ENCODE assay signal across 11 cellular contexts in genomic region chr7:139842414-139843210, GRCh38. TPM values are rescaled to one million over a fixed set of nuclear protein-coding genes. Genes with fewer than 3 reads are reported as not detected.
DNase-seq lines count a peak whose midpoint lies in the region; ATAC-seq, FAIRE-seq and TF ChIP-seq lines count a peak whose summit lies in the region.
"Had no signal": no experiment of that assay in that cellular context is flagged by ENCODE, and none has a peak within 500 bp of the region (broad histone marks: within the 10 kb centered on the region; RNA-seq: fewer than 3 reads in every experiment).

No MANE protein-coding gene starts in this region.

- H2BK5ac ChIP-seq in H1 (ENCODE audit: low read depth, low read length) = no peak overlapping the region

- TF ChIP-seq EP300 in H1 (IDR thresholded peaks at IDR 0.05; ENCODE audit: borderline replicate concordance in 1 of 2, low read depth in 2 of 2, low read length in 2 of 2) = no peak

- no peaks in the 10 kb centered on the region for H3K79me1 ChIP-seq in H1 (ENCODE audit: low read depth, low read length)

- H2AK5ac ChIP-seq in H1 (ENCODE audit: low read depth, low read length) = no peak overlapping the region

- H3K4me3 ChIP-seq in H1 (ENCODE audit: extremely low read depth in 1 of 4, insufficient read depth in 2 of 4, low read depth in 3 of 4, low read length in 4 of 4) = no peak overlapping the region
- peak overlapping the region in 3 of 5 donors; percentile 29 to 35 (median 33) for H3K4me3 ChIP-seq in subcutaneous abdominal adipose tissue (ENCODE audit: low read depth in 1 of 5, low read length in 5 of 5)
- H3K4me3 ChIP-seq in MG63 = no peak overlapping the region
- H3K4me3 ChIP-seq: SK-N-MC had no signal

- H3K4me1 ChIP-seq in H1 (replicated peaks in 1 of 4; ENCODE audit: control insufficient read depth in 3 of 4, insufficient read depth in 4 of 4, low read length in 3 of 4) (no peaks in the 10 kb centered on the region), subcutaneous abdominal adipose tissue (ENCODE audit: control insufficient read depth in 5 of 5, insufficient read depth in 5 of 5, low read length in 5 of 5) (peaks cover 0 to 7% (median 0%) of the 10 kb centered on the region in 5 donors)

- WGBS in H1 (ENCODE audit: extremely low coverage in 1 of 2, insufficient coverage in 1 of 2, insufficient read length in 1 of 2, insufficient replicate concordance in 2 of 2, low coverage in 1 of 2, low lambda C conversion rate in 2 of 2, missing lambda C conversion rate in 1 of 2), 2 experiments = 84% methylated on average over 15 of the region's 15 CpGs; no CpG with 5 or more reads in 1 of the 2 experiments

- H4K8ac ChIP-seq in H1 (ENCODE audit: extremely low read depth, insufficient read depth, low read length) = no peak overlapping the region

- TF ChIP-seq RAD21 in H1 (IDR thresholded peaks at IDR 0.05 in 1 of 2, conservative IDR thresholded peaks at IDR 0.05 in 1 of 2; ENCODE audit: low read depth in 2 of 2, low read length in 2 of 2) = no peak

- no peaks in the 10 kb centered on the region for H3K36me3 ChIP-seq in H1 (ENCODE audit: control insufficient read depth in 2 of 4, insufficient read depth in 4 of 4, low read length in 3 of 4)
- H3K36me3 ChIP-seq in subcutaneous abdominal adipose tissue (ENCODE audit: control insufficient read depth in 5 of 5, insufficient read depth in 5 of 5, low read length in 5 of 5) = no peaks in the 10 kb centered on the region
- H3K36me3 ChIP-seq in MG63 = no peaks in the 10 kb centered on the region

- 0 out of 2 replicates have a peak overlapping the region, but pooled peaks have one; percentile 20 for H2AFZ ChIP-seq in H1 (ENCODE audit: low read length)

- H3K9me3 Mint-ChIP-seq in activated naive CD4-positive, alpha-beta T cell treated with anti-CD3 and anti-CD28 coated beads, Interleukin-2, amount 50 U/mL, for 72 hours = peaks cover 0 to 2% of the 10 kb centered on the region in 2 donors

- POLR2A ChIA-PET in H1 (lab: Charles Lee; ENCODE audit: partially characterized antibody) = interaction anchor here (1.0 kb wide), 1 partner anchor 13 kb away, joined by 3 read pairs; no protein-coding TSS in a partner anchor

- H3K27ac Mint-ChIP-seq in activated naive CD4-positive, alpha-beta T cell treated with anti-CD3 and anti-CD28 coated beads, Interleukin-2, amount 50 U/mL, for 72 hours = peak overlapping the region; percentile 1 to 33

- no peak overlapping the region for H3K4me2 ChIP-seq in H1 (ENCODE audit: insufficient read depth in 1 of 2, low read depth in 2 of 2, low read length in 2 of 2)
- H3K4me2 ChIP-seq: KMS-11 had no signal

- no peaks in the 10 kb centered on the region for H3K9me3 ChIP-seq in H1 (ENCODE audit: insufficient read depth in 2 of 2, low read depth in 1 of 2, low read length in 1 of 2)
- H3K9me3 ChIP-seq in subcutaneous abdominal adipose tissue (ENCODE audit: control insufficient read depth in 5 of 5, low read length in 5 of 5) = no peaks in the 10 kb centered on the region
- no peaks in the 10 kb centered on the region for H3K9me3 ChIP-seq in MG63

- no peak overlapping the region for H3K14ac ChIP-seq in H1 (ENCODE audit: insufficient read length)

- no peak for ATAC-seq in activated naive CD4-positive, alpha-beta T cell treated with anti-CD3 and anti-CD28 coated beads, Interleukin-2, amount 50 U/mL, for 72 hours
- ATAC-seq in HG03095 (IDR thresholded peaks at IDR 0.05; ENCODE audit: unreplicated experiment) = peak; percentile 96
- no peak for ATAC-seq in HG02970 (IDR thresholded peaks at IDR 0.05; ENCODE audit: low FRiP score, unreplicated experiment)

- no peak for FAIRE-seq in H1 (lab: Jason Lieb, UNC)

- TF ChIP-seq CTCF in H1 (IDR thresholded peaks at IDR 0.05; ENCODE audit: control extremely low read depth in 1 of 3, insufficient read depth in 1 of 3, low read depth in 1 of 3, low read length in 3 of 3) = no peak

- no peak overlapping the region for H4K91ac ChIP-seq in H1 (replicated peaks; ENCODE audit: insufficient read length, low read length)

- no peak overlapping the region for H2BK120ac ChIP-seq in H1 (replicated peaks; ENCODE audit: low read depth, low read length)

- H3K9ac ChIP-seq in H1 (replicated peaks in 1 of 4; ENCODE audit: extremely low read depth in 1 of 4, low read depth in 3 of 4, low read length in 3 of 4) (no peak overlapping the region), subcutaneous abdominal adipose tissue (ENCODE audit: low read length in 5 of 5) (no peak overlapping the region)
- H3K9ac ChIP-seq: KMS-11 had no signal

- H4K20me1 ChIP-seq in H1 (replicated peaks in 1 of 2; ENCODE audit: control insufficient read depth in 1 of 2, insufficient read depth in 2 of 2, low read length in 2 of 2) = no peaks in the 10 kb centered on the region

- CTCF ChIA-PET in H1 (lab: Charles Lee; ENCODE audit: partially characterized antibody) = interaction anchor here (1.2 to 1.7 kb wide), 3 partner anchors 37 to 163 kb away, joined by 3 to 5 read pairs (median 4); no protein-coding TSS in a partner anchor

- no peak overlapping the region for H3K23ac ChIP-seq in H1 (ENCODE audit: insufficient read length)

- no peaks in the 10 kb centered on the region for H3K79me2 ChIP-seq in H1 (ENCODE audit: control insufficient read depth in 1 of 2, insufficient read depth in 2 of 2, low read length in 2 of 2)

- H3K27ac ChIP-seq in H1 (ENCODE audit: low read depth, low read length) (no peak overlapping the region), subcutaneous abdominal adipose tissue (ENCODE audit: low read depth, low read length) (no peak overlapping the region)
- H3K27ac ChIP-seq: KMS-11, SK-N-MC had no signal

- H3K23me2 ChIP-seq in H1 (ENCODE audit: low read depth, low read length) = no peaks in the 10 kb centered on the region

- H2BK15ac ChIP-seq in H1 (ENCODE audit: low read length) = no peak overlapping the region

- no peak overlapping the region for H3K18ac ChIP-seq in H1 (ENCODE audit: extremely low read depth, low read length)

- TF ChIP-seq POLR2A in H1 (IDR thresholded peaks at IDR 0.05; ENCODE audit: control extremely low read depth in 1 of 2, low read depth in 2 of 2, low read length in 2 of 2) = no peak

- DNase-seq in activated naive CD4-positive, alpha-beta T cell treated with anti-CD3 and anti-CD28 coated beads, Interleukin-2, amount 50 U/mL, for 72 hours (ENCODE audit: low spot score in 2 of 2) = no peak
- no peak for DNase-seq in activated naive CD4-positive, alpha-beta T cell treated with Interleukin-2 at 50 U/mL for 16 hours
- DNase-seq in H1 (ENCODE audit: low read depth in 1 of 2, low spot score in 2 of 2) = no peak
- DNase-seq in 8988T = no peak
- DNase-seq in MG63 = no peak
- DNase-seq: ACHN had no signal

- H3K56ac ChIP-seq in H1 (replicated peaks; ENCODE audit: insufficient read length, low read depth, low read length) = no peak overlapping the region

- H3K36me3 Mint-ChIP-seq in activated naive CD4-positive, alpha-beta T cell treated with anti-CD3 and anti-CD28 coated beads, Interleukin-2, amount 50 U/mL, for 72 hours = no peaks in the 10 kb centered on the region

- no peaks in the 10 kb centered on the region for H3K27me3 ChIP-seq in H1 (replicated peaks in 1 of 4; ENCODE audit: control insufficient read depth in 3 of 4, extremely low read depth in 1 of 4, insufficient read depth in 3 of 4, low read length in 3 of 4)
- no peaks in the 10 kb centered on the region for H3K27me3 ChIP-seq in subcutaneous abdominal adipose tissue (ENCODE audit: control insufficient read depth in 5 of 5, insufficient read depth in 4 of 5, low read length in 5 of 5)
- no peaks in the 10 kb centered on the region for H3K27me3 ChIP-seq in MG63

- no peak overlapping the region for H2BK20ac ChIP-seq in H1 (ENCODE audit: low read length)

- H4K5ac ChIP-seq in H1 (ENCODE audit: insufficient read length, low read depth, low read length) = no peak overlapping the region

- H2BK12ac ChIP-seq in H1 (ENCODE audit: low read depth, low read length) = no peak overlapping the region

- no peak overlapping the region for H3K4ac ChIP-seq in H1 (replicated peaks; ENCODE audit: insufficient read length, low read depth, low read length)

TF ChIP-seq in H1, 55 proteins besides CTCF, POLR2A, EP300 and RAD21:
- no peak for TF ChIP-seq BCL11A (IDR thresholded peaks at IDR 0.05; ENCODE audit: low read depth in 2 of 2, low read length in 2 of 2)
- no peak for TF ChIP-seq SAP30 (IDR thresholded peaks at IDR 0.05; ENCODE audit: insufficient read depth, insufficient replicate concordance, low read length)
- TF ChIP-seq PHF8 (conservative IDR thresholded peaks at IDR 0.05; ENCODE audit: low read depth, low read length) = no peak
- TF ChIP-seq FOSL1 (IDR thresholded peaks at IDR 0.05; ENCODE audit: insufficient read depth, low read depth, low read length) = no peak
- peak; percentile 63; the same call in 1 of the 2 replicates for TF ChIP-seq CEBPB (IDR thresholded peaks at IDR 0.05; ENCODE audit: low read depth, low read length)
- TF ChIP-seq JUN (IDR thresholded peaks at IDR 0.05; ENCODE audit: low read depth, low read length) = no peak

RNA-seq across cellular contexts. Expression of gene TBXAS1, which starts 13.5 kb away (rescaled TPM):
- 1 to 10 TPM; 1.4 to 5.8 TPM for total RNA-seq in activated naive CD4-positive, alpha-beta T cell treated with anti-CD3 and anti-CD28 coated beads, Interleukin-2, amount 50 U/mL, for 72 hours
- 1.1 and 2.1 TPM in 2 replicates for total RNA-seq in H1 (2021; fragmentation: NEBNext Ultra II Directional; extraction: Animal tissue kit (Norgen Biotek cat#: 25700))
- 0.75 and 0.86 TPM in 2 replicates for polyA plus RNA-seq in H1 (2011; rRNA removed)
- polyA plus RNA-seq in H1 (2011; cell fraction: cytosol; rRNA removed) = 1.0 TPM
- 2.9 TPM for polyA plus RNA-seq in H1 (2011; cell fraction: nucleus; rRNA removed)
- 0.57 to 1.3 TPM (median 1.3 TPM) in 4 replicates for polyA plus RNA-seq in H1 (2012, experiment 1 of 2)
- 0.63 TPM for polyA plus RNA-seq in H1 (2012, experiment 2 of 2)
- polyA plus RNA-seq in H1 (2013, experiment 1 of 2) = 1.8 TPM
- polyA plus RNA-seq in H1 (2013, experiment 2 of 2) = 2.7 TPM
- 0.76 and 1.1 TPM in 2 replicates for polyA minus RNA-seq in H1 (2011; rRNA and poly(A)+ RNA removed)
- polyA minus RNA-seq in H1 (2011; cell fraction: cytosol; rRNA and poly(A)+ RNA removed) = not detected
- polyA minus RNA-seq in H1 (2011; cell fraction: nucleus; rRNA and poly(A)+ RNA removed) = 3.7 TPM
- 0.56 TPM in 1 of 2 replicates, not detected in the other for total RNA-seq in MG63 (2014; rRNA removed; shearing (Covaris generic); ENCODE audit: low replicate concordance)

Comparison
In these comparisons a context has a peak if more than half of its experiments do, and no peak if none do; other contexts are left out.
1. H3K4me3 ChIP-seq: peak in subcutaneous abdominal adipose tissue (3 of 5); none in H1 (0 of 4) and MG63 (single experiment).